Comparison of ENCODE assay signal across 7 cellular contexts in genomic region chr1:150619576-150620509, GRCh38. TPM values are rescaled to one million over a fixed set of nuclear protein-coding genes. Genes with fewer than 3 reads are reported as not detected.
DNase-seq lines count a peak whose midpoint lies in the region; ATAC-seq, FAIRE-seq and TF ChIP-seq lines count a peak whose summit lies in the region.

No MANE protein-coding gene starts in this region.

- no peaks in the 10 kb centered on the region for H3K27me3 ChIP-seq in astrocyte (ENCODE audit: insufficient read depth, low read length)
- no peaks in the 10 kb centered on the region for H3K27me3 ChIP-seq in testis

- H4K20me1 ChIP-seq in astrocyte (ENCODE audit: insufficient read depth, low read length), result peaks cover 12% of the 10 kb centered on the region

- H3K36me3 ChIP-seq in astrocyte (ENCODE audit: insufficient read depth, low read length) (peaks cover 29% of the 10 kb centered on the region), testis (ENCODE audit: low read depth, missing control alignments) (no peaks in the 10 kb centered on the region)

- H3K4me2 ChIP-seq in astrocyte (ENCODE audit: low read length), result peak overlapping the region; percentile 58

- no peak overlapping the region for H3K27ac Mint-ChIP-seq in astrocyte (ENCODE audit: unreplicated experiment)

- H3K9me3 Mint-ChIP-seq in astrocyte (ENCODE audit: unreplicated experiment), result no peaks in the 10 kb centered on the region

- peak overlapping the region; percentile 25 for H3K9ac ChIP-seq in astrocyte (ENCODE audit: low read length)

- H3K4me3 Mint-ChIP-seq in astrocyte (ENCODE audit: unreplicated experiment), result no peak overlapping the region

- H3K4me1 ChIP-seq in astrocyte (ENCODE audit: insufficient read depth, low read length) (peaks cover 14% of the 10 kb centered on the region), testis (peaks cover 26% of the 10 kb centered on the region)

- H3K27ac ChIP-seq in astrocyte (ENCODE audit: low read depth, low read length) (peak overlapping the region; percentile 58), testis (peak overlapping the region; percentile 36 to 62)

- peaks cover 17% of the 10 kb centered on the region for H3K4me1 Mint-ChIP-seq in astrocyte (ENCODE audit: low read depth, unreplicated experiment)

- intact Hi-C loops in testis (cut with DNase I; ENCODE audit: low total_unique reads), result loop anchor here (5.0 kb wide), 1 partner anchor 58 kb away; no protein-coding TSS in a partner anchor

- TF ChIP-seq POLR2A in testis (IDR thresholded peaks at IDR 0.05), result no peak

- ATAC-seq in GM18858 (IDR thresholded peaks at IDR 0.05; ENCODE audit: unreplicated experiment), result no peak

- H3K36me3 Mint-ChIP-seq in astrocyte (ENCODE audit: low read depth, unreplicated experiment), result peaks cover 20% of the 10 kb centered on the region

- 30 to 31% methylated on average over 4 of the region's 4 CpGs for WGBS in testis, 2 donors

- no peak for FAIRE-seq in astrocyte (lab: Jason Lieb, UNC)

- H2AFZ ChIP-seq in astrocyte (ENCODE audit: low read depth, low read length), result no peak overlapping the region

- H3K4me3 ChIP-seq in astrocyte (ENCODE audit: insufficient read depth, low read depth, low read length) (no peak overlapping the region), testis (no peak overlapping the region)

- TF ChIP-seq CTCF in astrocyte (IDR thresholded peaks at IDR 0.05; ENCODE audit: insufficient read depth, low read depth, low read length) (peak; percentile 29), testis (IDR thresholded peaks at IDR 0.05) (no peak)

- DNase-seq in EL (peak; percentile 82), NAMALWA (ENCODE audit: low spot score) (peak; percentile 58), astrocyte (ENCODE audit: low read depth) (peak; percentile 67), kidney tubule cell (ENCODE audit: low spot score) (peak; percentile 80), testis (peak; percentile 54), NCI-H2227 (lab: John Stamatoyannopoulos, UW; ENCODE audit: unreplicated experiment) (no peak)

- H3K9me3 ChIP-seq in astrocyte (ENCODE audit: insufficient read depth, low read depth, low read length) (no peaks in the 10 kb centered on the region), testis (no peaks in the 10 kb centered on the region)

- peaks cover 3% of the 10 kb centered on the region for H3K79me2 ChIP-seq in astrocyte (ENCODE audit: insufficient read depth, low read length)

- H3K27me3 Mint-ChIP-seq in astrocyte (ENCODE audit: low read depth, unreplicated experiment), result no peaks in the 10 kb centered on the region

RNA-seq across cellular contexts. Expression of gene ENSA, which starts 9.6 kb away (rescaled TPM):
- total RNA-seq in astrocyte (83.9 and 99.6 TPM in 2 replicates), testis (10 to 100 TPM; 76.5 to 84.5 TPM)
- polyA plus RNA-seq in testis (ENCODE audit: insufficient read depth, low read depth, low replicate concordance), result 104 TPM

RNA-seq across cellular contexts. Expression of gene MCL1, which starts 40.4 kb away (rescaled TPM):
- total RNA-seq in astrocyte (196 and 210 TPM in 2 replicates), testis (100 to 1,000 TPM in 1 of 2 donors, 10 to 100 TPM in 1; 94.1 to 111 TPM)
- polyA plus RNA-seq in testis (ENCODE audit: insufficient read depth, low read depth, low replicate concordance), result 112 TPM
